21 cellular contexts compared by ENCODE assay signal in genomic region chr15:77063249-77063648, GRCh38.
"Had no signal": no experiment of that assay in that cellular context is flagged by ENCODE, and none has a peak within 500 bp of the region (broad histone marks: within the 10 kb centered on the region; RNA-seq: fewer than 3 reads in every experiment).

No MANE protein-coding gene starts in this region.

- ATAC-seq: heart left ventricle; naive thymus-derived CD8-positive, alpha-beta T cell; stimulated activated memory B cell treated with anti-CD40 and anti-IgM and Interleukin-4, amounts not matched to agents 10 μg/mL and 1 μg/mL and 100 μg/mL, for 72 hours had no signal

- H2AFZ ChIP-seq: neural progenitor cell, parathyroid adenoma had no signal

- H3K4me3 Mint-ChIP-seq: activated naive CD4-positive, alpha-beta T cell treated with anti-CD3 and anti-CD28 coated beads for 36 hours; activated naive CD8-positive, alpha-beta T cell treated with anti-CD3 and anti-CD28 coated beads for 36 hours; naive thymus-derived CD8-positive, alpha-beta T cell; neural progenitor cell; stimulated activated memory B cell treated with anti-CD40 and anti-IgM and Interleukin-4, amounts not matched to agents 10 μg/mL and 1 μg/mL and 100 μg/mL, for 72 hours had no signal

- H3K27ac Mint-ChIP-seq: activated naive CD4-positive, alpha-beta T cell treated with anti-CD3 and anti-CD28 coated beads for 36 hours; activated naive CD8-positive, alpha-beta T cell treated with anti-CD3 and anti-CD28 coated beads for 36 hours; neural progenitor cell; stimulated activated memory B cell treated with anti-CD40 and anti-IgM and Interleukin-4, amounts not matched to agents 10 μg/mL and 1 μg/mL and 100 μg/mL, for 72 hours had no signal

- H3K9ac ChIP-seq: neural progenitor cell, parathyroid adenoma had no signal

- H3K27me3 Mint-ChIP-seq: activated naive CD8-positive, alpha-beta T cell treated with anti-CD3 and anti-CD28 coated beads for 36 hours; naive thymus-derived CD8-positive, alpha-beta T cell; stimulated activated memory B cell treated with anti-CD40 and anti-IgM and Interleukin-4, amounts not matched to agents 10 μg/mL and 1 μg/mL and 100 μg/mL, for 72 hours had no signal

- H3K27me3 ChIP-seq: ascending aorta, brain microvascular endothelial cell, heart left ventricle, neural progenitor cell, right atrium auricular region had no signal

- H3K36me3 Mint-ChIP-seq: activated naive CD8-positive, alpha-beta T cell treated with anti-CD3 and anti-CD28 coated beads for 36 hours; naive thymus-derived CD8-positive, alpha-beta T cell had no signal

- H3K4me2 ChIP-seq: neural progenitor cell, smooth muscle cell had no signal

- H3K4me3 ChIP-seq: ascending aorta, heart left ventricle, neural progenitor cell, right atrium auricular region, smooth muscle cell had no signal

- H3K27ac ChIP-seq: brain microvascular endothelial cell, heart left ventricle, neural progenitor cell, parathyroid adenoma, right atrium auricular region had no signal

- H3K36me3 ChIP-seq: ascending aorta, brain microvascular endothelial cell, heart left ventricle, neural progenitor cell, right atrium auricular region had no signal

- DNase-seq: activated CD4-positive, alpha-beta T cell treated with anti-CD3 and anti-CD28 coated beads for 4 hours; activated CD4-positive, alpha-beta T cell treated with anti-CD3 and anti-CD28 coated beads, Interleukin-2, amount 50 U/mL, for 4 hours; activated effector memory CD4-positive, alpha-beta T cell treated with Interleukin-2 at 50 U/mL for 16 hours; activated naive CD4-positive, alpha-beta T cell treated with anti-CD3 and anti-CD28 coated beads for 36 hours; activated naive CD8-positive, alpha-beta T cell treated with anti-CD3 and anti-CD28 coated beads for 36 hours; activated T-cell treated with anti-CD3 and anti-CD28 coated beads for 4 hours; brain microvascular endothelial cell; heart left ventricle; midbrain; naive thymus-derived CD8-positive, alpha-beta T cell; occipital lobe; stimulated activated CD4-positive, alpha-beta T cell treated with anti-CD3 and anti-CD28 coated beads, Interleukin-1b, Interleukin-23, amount 100 ng/mL, for 48 hours; stimulated activated CD4-positive, alpha-beta T cell treated with anti-CD3 and anti-CD28 coated beads, Interleukin-4, amount 100 ng/mL, for 4 hours; stimulated activated CD8-positive, alpha-beta memory T cell treated with anti-CD3 and anti-CD28 coated beads, Interleukin-4, amount 100 ng/mL, for 48 hours; trophoblast cell had no signal

- H3K9me3 ChIP-seq: ascending aorta, heart left ventricle, right atrium auricular region had no signal

- H3K9me3 Mint-ChIP-seq: activated naive CD4-positive, alpha-beta T cell treated with anti-CD3 and anti-CD28 coated beads for 36 hours; activated naive CD8-positive, alpha-beta T cell treated with anti-CD3 and anti-CD28 coated beads for 36 hours; naive thymus-derived CD8-positive, alpha-beta T cell; neural progenitor cell; stimulated activated memory B cell treated with anti-CD40 and anti-IgM and Interleukin-4, amounts not matched to agents 10 μg/mL and 1 μg/mL and 100 μg/mL, for 72 hours had no signal
